2 cellular contexts compared by ENCODE assay signal in genomic region chr9:14270358-14271077, GRCh38.
TF ChIP-seq lines count a peak whose summit lies in the region.

No MANE protein-coding gene starts in this region.

TF ChIP-seq in IMR-90, 13 proteins besides CTCF, POLR2A, EP300 and RAD21 (continued from another document):
- TF ChIP-seq CHD1 (IDR thresholded peaks at IDR 0.05; ENCODE audit: low read depth, low read length) (no peak), NFE2L2 (IDR thresholded peaks at IDR 0.05; ENCODE audit: low read depth, low read length) (no peak), MAFK (IDR thresholded peaks at IDR 0.05; ENCODE audit: low read depth, low read length) (no peak), SMC3 (IDR thresholded peaks at IDR 0.05; ENCODE audit: low read depth, low read length) (no peak), USF2 (IDR thresholded peaks at IDR 0.05; ENCODE audit: low read depth, low read length) (no peak), RCOR1 (IDR thresholded peaks at IDR 0.05; ENCODE audit: insufficient replicate concordance, low read length) (no peak), RFX5 (IDR thresholded peaks at IDR 0.05; ENCODE audit: low read depth, low read length) (no peak)

TF ChIP-seq in SK-N-SH treated with all-trans-retinoic acid at 6 μM for 48 hours, 23 proteins besides CTCF, POLR2A, EP300 and RAD21 (continued from another document):
- TF ChIP-seq CREB5 (CRISPR knock-in tag; IDR thresholded peaks at IDR 0.05; ENCODE audit: low read depth) (peak; percentile 85; the same call in 1 of the 2 replicates), ESRRG (CRISPR knock-in tag; IDR thresholded peaks at IDR 0.05) (0 out of 2 replicates have a peak, but pooled peaks have one; percentile 46), ZNF565 (CRISPR knock-in tag; conservative IDR thresholded peaks at IDR 0.05; ENCODE audit: low read depth) (0 out of 2 replicates have a peak, but pooled peaks have one; percentile 38), ZNF8 (CRISPR knock-in tag; IDR thresholded peaks at IDR 0.05) (no peak), TSHZ2 (CRISPR knock-in tag; IDR thresholded peaks at IDR 0.05) (peak; percentile 66), TCF4 (CRISPR knock-in tag; IDR thresholded peaks at IDR 0.05; ENCODE audit: borderline replicate concordance) (peak; percentile 88)
TF ChIP-seq in SK-N-SH treated with all-trans-retinoic acid at 6 μM for 48 hours: peak in this region for 9.
